25 cellular contexts compared by ENCODE assay signal in genomic region chr4:31298737-31299136, GRCh38.
"Had no signal": no experiment of that assay in that cellular context is flagged by ENCODE, and none has a peak within 500 bp of the region (broad histone marks: within the 10 kb centered on the region; RNA-seq: fewer than 3 reads in every experiment).

No MANE protein-coding gene starts in this region.

- H3K36me3 ChIP-seq: colonic mucosa, esophagus squamous epithelium, gastrocnemius medialis, heart right ventricle, left lung, lower lobe of right lung had no signal

- H3K9me3 ChIP-seq: colonic mucosa, esophagus squamous epithelium, heart right ventricle, left lung, lower lobe of right lung, mucosa of descending colon had no signal

- H3K27me3 ChIP-seq: colonic mucosa, esophagus squamous epithelium, gastrocnemius medialis, heart right ventricle, left lung had no signal

- H3K4me1 ChIP-seq: colonic mucosa, esophagus squamous epithelium, gastrocnemius medialis, heart right ventricle, left lung, lower lobe of right lung had no signal

- DNase-seq: colonic mucosa; cortex of kidney; effector CD8-positive, alpha-beta T cell; effector memory CD8-positive, alpha-beta T cell; endodermal cell; erythroblast; esophagus squamous epithelium; foreskin fibroblast; foreskin melanocyte; gastrocnemius medialis; glutamatergic neuron; head of caudate nucleus; heart right ventricle; hippocampal formation; left cardiac atrium; left lung; left ventricle myocardium superior; lower lobe of right lung; mesenchymal stem cell; mucosa of descending colon; naive B cell had no signal

- H3K4me3 ChIP-seq: colonic mucosa, esophagus squamous epithelium, gastrocnemius medialis, heart right ventricle, left lung, lower lobe of right lung, mucosa of descending colon had no signal

- FAIRE-seq: islet of Langerhans, keratinocyte had no signal

- H3K27ac ChIP-seq: colonic mucosa, epithelial cell of prostate, esophagus squamous epithelium, gastrocnemius medialis, heart right ventricle, left lung, lower lobe of right lung had no signal

- ATAC-seq: effector memory CD8-positive, alpha-beta T cell; esophagus mucosa; gastrocnemius medialis; heart right ventricle; left cardiac atrium; left lung; left ventricle myocardium superior; lower lobe of right lung; mucosa of descending colon had no signal
